Comparison of ENCODE assay signal across 8 cellular contexts in the genomic region with DNA sequence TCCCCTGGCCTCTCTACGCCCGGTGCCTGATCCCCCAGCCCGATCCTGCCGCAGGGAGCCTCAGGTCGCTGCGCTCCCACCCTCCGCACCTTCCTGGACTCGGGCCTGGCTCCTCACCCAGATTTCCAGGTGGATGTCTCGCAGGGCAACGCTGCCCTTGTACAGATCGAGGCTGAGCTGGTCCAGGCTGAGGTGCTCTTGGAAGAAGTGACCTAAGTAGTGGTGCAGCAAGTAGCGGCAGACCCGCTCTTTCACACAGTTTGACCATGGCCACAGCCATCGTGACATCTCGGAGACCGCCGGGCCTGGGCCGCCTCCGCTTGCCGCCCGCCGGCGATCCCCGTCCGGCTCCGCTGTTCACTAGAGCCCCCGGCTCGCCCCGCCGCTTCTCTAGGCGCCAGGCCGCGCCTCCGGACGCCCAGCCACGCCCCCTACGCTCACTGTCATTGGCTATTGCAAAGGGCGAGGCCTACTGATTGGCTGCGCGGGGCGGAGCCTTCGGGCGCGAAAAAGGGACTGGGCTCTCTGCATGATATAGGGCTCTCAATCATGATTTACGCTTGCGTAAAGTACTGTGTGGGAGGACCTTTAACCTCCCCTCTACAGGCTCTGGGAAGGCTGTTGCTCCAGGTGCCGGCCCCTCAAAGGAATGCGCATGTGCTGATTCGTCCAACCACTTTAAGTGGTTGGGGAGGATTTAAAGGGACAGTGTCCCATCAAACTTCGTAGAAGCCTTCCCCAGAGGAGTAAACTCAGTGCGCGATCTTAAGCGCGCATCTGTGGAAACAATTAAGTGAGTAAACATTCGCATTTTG. TPM values are rescaled to one million over a fixed set of nuclear protein-coding genes. Genes with fewer than 3 reads are reported as not detected.
DNase-seq lines count a peak whose midpoint lies in the region; ATAC-seq and TF ChIP-seq lines count a peak whose summit lies in the region.

ATG2A (minus strand) TSS at position 362 of the 815 bp plus-strand sequence; CDS start at position 288, 74 bp downstream.

- POLR2A ChIA-PET in IMR-90 (lab: Charles Lee; ENCODE audit: unreplicated experiment), result no interaction called here

- H4K20me1 ChIP-seq in IMR-90 (ENCODE audit: insufficient read depth, low read length), result no peaks in the 10 kb centered on the region; the same call in 1 of the 2 replicates

- peak within 1 kb of the TSS; percentile 80 for H4K91ac ChIP-seq in IMR-90 (ENCODE audit: insufficient read depth, low read depth, low read length)

- peaks cover 12% of the 10 kb centered on the region for H3K36me3 ChIP-seq in IMR-90 (ENCODE audit: control insufficient read depth, insufficient read depth, low read length)

- H3K27me3 ChIP-seq in IMR-90 (ENCODE audit: control insufficient read depth, insufficient read depth, low read length), result no peaks in the 10 kb centered on the region

- peak within 1 kb of the TSS; percentile 89 for H3K4ac ChIP-seq in IMR-90 (ENCODE audit: low read depth, low read length)

- peak within 1 kb of the TSS; percentile 80 for H3K4me2 ChIP-seq in IMR-90 (ENCODE audit: low read depth, low read length)

- peaks cover 7 to 26% of the 10 kb centered on the region in 2 experiments for H3K79me1 ChIP-seq in IMR-90 (ENCODE audit: low read depth in 1 of 2, low read length in 2 of 2)

- H3K9ac ChIP-seq in IMR-90 (ENCODE audit: low read depth, low read length), result peak within 1 kb of the TSS; percentile 82

- BruUV-seq in IMR-90 (replicated peaks; lab: Mats Ljungman, UMichigan), result no TSS peak

- peak within 1 kb of the TSS; percentile 93 for H3K23ac ChIP-seq in IMR-90 (ENCODE audit: low read depth, low read length)

- no peak within 1 kb of the TSS for H2BK15ac ChIP-seq in IMR-90 (ENCODE audit: low read depth, low read length)

- peak within 1 kb of the TSS; percentile 78 for H3K4me3 ChIP-seq in IMR-90 (ENCODE audit: insufficient read depth, low read depth, low read length)

- H2AK5ac ChIP-seq in IMR-90 (ENCODE audit: low read depth, low read length), result peak within 1 kb of the TSS; percentile 91

- ATAC-seq in GM21528 (IDR thresholded peaks at IDR 0.05; ENCODE audit: low FRiP score, unreplicated experiment) (peak; percentile 87), IMR-90 (ENCODE audit: low read depth) (peak; percentile 97)

- dilution Hi-C loops in IMR-90 (cut with HindIII; ENCODE audit: low sequenced_read_pairs, unreplicated experiment), result no loop called here

- peak within 1 kb of the TSS; percentile 14; the same call in 1 of the 2 replicates for H3K18ac ChIP-seq in IMR-90 (ENCODE audit: low read depth, low read length)

- H3K9me1 ChIP-seq in IMR-90 (ENCODE audit: insufficient read depth, low read length), result no peaks in the 10 kb centered on the region

- WGBS in IMR-90 (ENCODE audit: extremely low coverage in 2 of 2, insufficient read length in 1 of 2), 2 experiments, result 0% methylated on average over 26 of the region's 55 CpGs; no CpG with 5 or more reads in 1 of the 2 experiments

- DNase-seq in DMS 273 (lab: John Stamatoyannopoulos, UW; ENCODE audit: unreplicated experiment) (peak; percentile 99), IMR-90 (peak; percentile 100), OCI-M1 (lab: John Stamatoyannopoulos, UW) (peak; percentile 99), activated T-cell treated with anti-CD3 and anti-CD28 coated beads for 24 hours (ENCODE audit: low read depth) (peak; percentile 98), epidermal melanocyte (ENCODE audit: insufficient read length, low spot score) (peak; percentile 98), middle frontal gyrus (ENCODE audit: extremely low spot score, low spot score) (peak; percentile 96)
- peak; percentile 98 to 99 for DNase-seq in stimulated activated CD8-positive, alpha-beta memory T cell treated with anti-CD3 and anti-CD28 coated beads, Interleukin-2, amount 100 ng/mL, for 48 hours (ENCODE audit: low read depth in 2 of 2)

- peak within 1 kb of the TSS; percentile 92 for H3K14ac ChIP-seq in IMR-90 (replicated peaks; ENCODE audit: low read depth, low read length)

- TF ChIP-seq POLR2A in IMR-90 (IDR thresholded peaks at IDR 0.05; ENCODE audit: low read depth, low read length), result peak; percentile 89

- CTCF ChIA-PET in IMR-90 (lab: Yijun Ruan, JAX), result no interaction called here

- TF ChIP-seq RAD21 in IMR-90 (IDR thresholded peaks at IDR 0.05; ENCODE audit: low read length), result no peak

- in situ Hi-C loops in IMR-90 (cut with MboI; ENCODE audit: low sequenced_read_pairs), result no loop called here

- H3K4me1 ChIP-seq in IMR-90 (ENCODE audit: control insufficient read depth, insufficient read depth, low read length), result peaks cover 7% of the 10 kb centered on the region

- H2BK20ac ChIP-seq in IMR-90 (ENCODE audit: low read depth, low read length), result no peak within 1 kb of the TSS

- no peak for TF ChIP-seq CTCF in IMR-90 (conservative IDR thresholded peaks at IDR 0.05; ENCODE audit: low read depth, low read length)

- intact Hi-C loops in IMR-90 (cut with micrococcal nuclease), result loop anchor here (2.0 to 5.0 kb wide), 2 partner anchors 62 to 180 kb away; partner anchors contain the start of gene VPS51

- H2BK120ac ChIP-seq in IMR-90 (ENCODE audit: low read depth, low read length), result peak within 1 kb of the TSS; percentile 41; the same call in 1 of the 2 replicates

- H4K8ac ChIP-seq in IMR-90 (ENCODE audit: low read depth in 2 of 2, low read length in 2 of 2), result peak within 1 kb of the TSS; percentile 28 to 93; a peak in 3 of 4 replicates

- peak within 1 kb of the TSS; percentile 61 for H4K5ac ChIP-seq in IMR-90 (ENCODE audit: low read depth, low read length)

- H2AK9ac ChIP-seq in IMR-90 (replicated peaks; ENCODE audit: low read depth, low read length, poor library complexity), result peak within 1 kb of the TSS; percentile 97

- peak within 1 kb of the TSS; percentile 74 for H3K56ac ChIP-seq in IMR-90 (ENCODE audit: extremely low read depth, insufficient read depth, low read length)

- no peaks in the 10 kb centered on the region for H3K9me3 ChIP-seq in IMR-90 (ENCODE audit: control insufficient read depth, insufficient read depth, low read length)

- H3K27ac ChIP-seq in IMR-90 (ENCODE audit: insufficient read depth, low read length), result peak within 1 kb of the TSS; percentile 69

- peak within 1 kb of the TSS; percentile 71 for H2BK5ac ChIP-seq in IMR-90 (ENCODE audit: low read depth, low read length, poor library complexity, severe bottlenecking)

- peak within 1 kb of the TSS; percentile 91 for H2AFZ ChIP-seq in IMR-90 (replicated peaks; ENCODE audit: low read length, poor library complexity)

TF ChIP-seq in IMR-90, 13 proteins besides CTCF, POLR2A, EP300 and RAD21:
- TF ChIP-seq MAZ (IDR thresholded peaks at IDR 0.05; ENCODE audit: borderline replicate concordance, low read depth, low read length) (peak; percentile 77; the same call in 1 of the 2 replicates), CHD1 (IDR thresholded peaks at IDR 0.05; ENCODE audit: low read depth, low read length) (no peak; the same call in 1 of the 2 replicates), MAFK (IDR thresholded peaks at IDR 0.05; ENCODE audit: low read depth, low read length) (no peak), FOS (IDR thresholded peaks at IDR 0.05; ENCODE audit: low read depth, low read length) (no peak), MXI1 (IDR thresholded peaks at IDR 0.05; ENCODE audit: borderline replicate concordance, low read depth, low read length) (peak; percentile 83), USF2 (IDR thresholded peaks at IDR 0.05; ENCODE audit: low read depth, low read length) (no peak), NFE2L2 (IDR thresholded peaks at IDR 0.05; ENCODE audit: low read depth, low read length) (no peak), BHLHE40 (IDR thresholded peaks at IDR 0.05; ENCODE audit: low read depth, low read length) (peak; percentile 44; the same call in 1 of the 2 replicates), CEBPB (IDR thresholded peaks at IDR 0.05; ENCODE audit: low read depth, low read length) (peak; percentile 94), SMC3 (IDR thresholded peaks at IDR 0.05; ENCODE audit: low read depth, low read length) (no peak), RFX5 (IDR thresholded peaks at IDR 0.05; ENCODE audit: low read depth, low read length) (no peak), RCOR1 (IDR thresholded peaks at IDR 0.05; ENCODE audit: insufficient replicate concordance, low read length) (peak; percentile 74)
- TF ChIP-seq, protein P1, sequence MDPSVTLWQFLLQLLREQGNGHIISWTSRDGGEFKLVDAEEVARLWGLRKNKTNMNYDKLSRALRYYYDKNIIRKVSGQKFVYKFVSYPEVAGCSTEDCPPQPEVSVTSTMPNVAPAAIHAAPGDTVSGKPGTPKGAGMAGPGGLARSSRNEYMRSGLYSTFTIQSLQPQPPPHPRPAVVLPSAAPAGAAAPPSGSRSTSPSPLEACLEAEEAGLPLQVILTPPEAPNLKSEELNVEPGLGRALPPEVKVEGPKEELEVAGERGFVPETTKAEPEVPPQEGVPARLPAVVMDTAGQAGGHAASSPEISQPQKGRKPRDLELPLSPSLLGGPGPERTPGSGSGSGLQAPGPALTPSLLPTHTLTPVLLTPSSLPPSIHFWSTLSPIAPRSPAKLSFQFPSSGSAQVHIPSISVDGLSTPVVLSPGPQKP (IDR thresholded peaks at IDR 0.05; ENCODE audit: borderline replicate concordance, low read depth, low read length), result no peak

RNA-seq across cellular contexts. Expression of gene ATG2A, which starts in this region (rescaled TPM):
- 3.2 and 3.6 TPM in 2 replicates for total RNA-seq in IMR-90 (2012; rRNA removed)
- polyA plus RNA-seq in IMR-90 (2012; rRNA removed), result 10.5 and 12.7 TPM in 2 replicates
- polyA plus RNA-seq in IMR-90 (2012; cell fraction: cytosol; rRNA removed), result 6.8 and 14.5 TPM in 2 replicates
- polyA plus RNA-seq in IMR-90 (2012; cell fraction: nucleus; rRNA removed; ENCODE audit: low replicate concordance), result 27.8 and 85.6 TPM in 2 replicates

Comparison
In these comparisons a context has a peak if more than half of its experiments do, and no peak if none do; other contexts are left out.
1. Peak in every context shown above with its lines: DNase-seq, ATAC-seq, H3K4me3 ChIP-seq and H3K27ac ChIP-seq.